ENCODE assay signal across 8 cellular contexts in genomic region chr1:19210772-19211549, GRCh38. TPM values are rescaled to one million over a fixed set of nuclear protein-coding genes. Genes with fewer than 3 reads are reported as not detected.
A peak's percentile ranks its signal among the peaks of the same experiment; 100 is the strongest.
DNase-seq lines count a peak whose midpoint lies in the region; ATAC-seq and FAIRE-seq lines count a peak whose summit lies in the region.

No MANE protein-coding gene starts in this region.

- DNase-seq in DMS53 (lab: John Stamatoyannopoulos, UW) (peak; percentile 61), DMS53 treated with DMSO at 0.1 percent for 48 hours (lab: John Stamatoyannopoulos, UW; ENCODE audit: unreplicated experiment) (no peak), NCI-H526 treated with DMSO at 0.1 percent for 48 hours (lab: John Stamatoyannopoulos, UW) (peak; percentile 29), NCI-H128 (lab: John Stamatoyannopoulos, UW; ENCODE audit: unreplicated experiment) (no peak), RCC 7860 (ENCODE audit: low spot score) (no peak)
- DNase-seq in central memory CD8-positive, alpha-beta T cell (ENCODE audit: low spot score in 2 of 2) = no peak
- DNase-seq in stimulated activated naive CD4-positive, alpha-beta T cell (lab: John Stamatoyannopoulos, UW) = no peak

- ATAC-seq in central memory CD8-positive, alpha-beta T cell (replicated peaks; ENCODE audit: extremely low read depth, poor library complexity, severe bottlenecking) = no peak

- H3K27me3 Mint-ChIP-seq in central memory CD8-positive, alpha-beta T cell = no peaks in the 10 kb centered on the region

- peak overlapping the region; percentile 82 for H3K4me3 Mint-ChIP-seq in central memory CD8-positive, alpha-beta T cell

- FAIRE-seq in RCC 7860 (lab: Jason Lieb, UNC) = no peak

- H3K9me3 Mint-ChIP-seq in central memory CD8-positive, alpha-beta T cell = no peaks in the 10 kb centered on the region

- H3K4me1 Mint-ChIP-seq in central memory CD8-positive, alpha-beta T cell = peaks cover 39% of the 10 kb centered on the region

- peak overlapping the region; percentile 75 for H3K4me3 ChIP-seq in mononuclear cell (ENCODE audit: low read length)

- peaks cover 19% of the 10 kb centered on the region for H3K36me3 Mint-ChIP-seq in central memory CD8-positive, alpha-beta T cell (ENCODE audit: insufficient read depth)

- H3K4me1 ChIP-seq in mononuclear cell (ENCODE audit: insufficient read depth, low read length) = peaks cover 53% of the 10 kb centered on the region

- H3K27me3 ChIP-seq in mononuclear cell (ENCODE audit: insufficient read depth, low read length) = no peaks in the 10 kb centered on the region

- H3K9me3 ChIP-seq in mononuclear cell (ENCODE audit: low read depth, low read length) = no peaks in the 10 kb centered on the region

- peak overlapping the region; percentile 92 for H3K27ac Mint-ChIP-seq in central memory CD8-positive, alpha-beta T cell (ENCODE audit: low read depth)

RNA-seq across cellular contexts. Expression of gene UBR4, which starts 0.9 kb away (rescaled TPM):
- 164 TPM for total RNA-seq in mononuclear cell

RNA-seq across cellular contexts. Expression of gene EMC1, which starts 40.4 kb away (rescaled TPM):
- total RNA-seq in mononuclear cell = 19.4 TPM

RNA-seq across cellular contexts. Expression of gene MRTO4, which starts 40.6 kb away (rescaled TPM):
- 5.4 TPM for total RNA-seq in mononuclear cell

Comparison
In these comparisons a context has a peak if more than half of its experiments do, and no peak if none do; other contexts are left out.
1. DNase-seq: peak in DMS53 (single experiment) and NCI-H526 treated with DMSO at 0.1 percent for 48 hours (single experiment); none in DMS53 treated with DMSO at 0.1 percent for 48 hours (single experiment), central memory CD8-positive, alpha-beta T cell (0 of 2), NCI-H128 (single experiment), stimulated activated naive CD4-positive, alpha-beta T cell (0 of 6) and RCC 7860 (single experiment).